8 cellular contexts compared by ENCODE assay signal in the genomic region with DNA sequence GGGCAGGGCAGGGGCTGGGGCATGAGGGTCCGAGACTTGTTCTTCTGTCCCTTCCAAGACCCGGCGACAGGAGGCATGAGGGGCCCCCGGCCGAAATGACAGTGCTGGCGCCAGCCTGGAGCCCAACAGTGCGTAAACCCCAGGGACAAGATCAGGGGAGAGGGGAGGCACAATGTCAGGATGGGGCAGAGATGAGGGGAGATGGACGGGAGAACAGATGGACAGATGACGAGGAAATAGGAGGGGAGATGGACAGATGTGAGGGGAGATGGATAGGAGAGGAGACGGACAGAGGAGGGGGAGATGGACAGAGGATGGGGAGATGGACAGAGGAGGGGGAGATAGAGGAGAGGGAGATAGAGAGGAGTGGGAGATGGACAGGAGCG. TPM values are rescaled to one million over a fixed set of nuclear protein-coding genes. Genes with fewer than 3 reads are reported as not detected.
DNase-seq lines count a peak whose midpoint lies in the region; ATAC-seq and TF ChIP-seq lines count a peak whose summit lies in the region.

No MANE protein-coding gene starts in this region.

- H3K9ac ChIP-seq in rectal smooth muscle tissue (ENCODE audit: low read length) = peak overlapping the region; percentile 39

- ATAC-seq in HG03045 (IDR thresholded peaks at IDR 0.05; ENCODE audit: unreplicated experiment) = no peak

- H3K4me1 ChIP-seq in DOHH2 (ENCODE audit: control insufficient read depth, low read length) (peaks cover 40% of the 10 kb centered on the region), rectal smooth muscle tissue (ENCODE audit: control insufficient read depth, insufficient read depth, low read length) (no peaks in the 10 kb centered on the region)

- H4K20me1 ChIP-seq in DOHH2 (ENCODE audit: control insufficient read depth, insufficient read depth, low read depth, low read length) = no peaks in the 10 kb centered on the region

- peak overlapping the region; percentile 78 for H3K4me2 ChIP-seq in DOHH2 (ENCODE audit: low read length)

- CTCF ChIA-PET in RWPE1 (lab: Yijun Ruan, JAX) = no interaction called here

- H3K27ac ChIP-seq in DOHH2 (ENCODE audit: low read depth, low read length) (no peak overlapping the region), RWPE1 (peak overlapping the region; percentile 80), rectal smooth muscle tissue (ENCODE audit: low read depth, low read length) (peak overlapping the region; percentile 77)

- H3K36me3 ChIP-seq in DOHH2 (ENCODE audit: control insufficient read depth, low read length) (peaks cover 15% of the 10 kb centered on the region), rectal smooth muscle tissue (ENCODE audit: control insufficient read depth, insufficient read depth, low read length) (peaks cover 3% of the 10 kb centered on the region)

- DNase-seq in RWPE1 (ENCODE audit: low spot score) (no peak), epithelial cell of proximal tubule (ENCODE audit: low read depth) (no peak), SW480 (ENCODE audit: low spot score) (no peak), germinal center (ENCODE audit: low spot score) (no peak), NAMALWA (ENCODE audit: low spot score) (no peak)

- H3K4me3 ChIP-seq in DOHH2 (ENCODE audit: low read length) (peak overlapping the region; percentile 75), epithelial cell of proximal tubule (ENCODE audit: low read depth, low read length) (peak overlapping the region; percentile 63), rectal smooth muscle tissue (ENCODE audit: low read length) (peak overlapping the region; percentile 75)

- H3K27me3 ChIP-seq in DOHH2 (ENCODE audit: control insufficient read depth, low read length) (peaks cover 6% of the 10 kb centered on the region), rectal smooth muscle tissue (ENCODE audit: control insufficient read depth, insufficient read depth, low read length) (no peaks in the 10 kb centered on the region)

- H3F3A ChIP-seq in DOHH2 (ENCODE audit: control insufficient read depth, insufficient read depth) = peaks cover 4% of the 10 kb centered on the region; the same call in 1 of the 2 replicates

- no peak for TF ChIP-seq CTCF in DOHH2 (IDR thresholded peaks at IDR 0.05; ENCODE audit: low read depth, low read length, poor library complexity, severe bottlenecking)
- no peak for TF ChIP-seq CTCF in RWPE1 (conservative IDR thresholded peaks at IDR 0.05; ENCODE audit: low read depth)
- TF ChIP-seq CTCF in epithelial cell of proximal tubule (conservative IDR thresholded peaks at IDR 0.05; ENCODE audit: low read depth, low read length) = no peak

- POLR2A ChIA-PET in RWPE1 (lab: Yijun Ruan, JAX; ENCODE audit: low non-redundant PET) = no interaction called here

- no peaks in the 10 kb centered on the region for H3K9me2 ChIP-seq in DOHH2 (replicated peaks; ENCODE audit: control insufficient read depth, low read length)

- no peaks in the 10 kb centered on the region for H3K79me2 ChIP-seq in DOHH2 (ENCODE audit: control insufficient read depth, low read length)

- no peaks in the 10 kb centered on the region for H3K9me3 ChIP-seq in DOHH2 (ENCODE audit: control insufficient read depth, insufficient read depth, low read length)

RNA-seq across cellular contexts. Expression of gene FLT3LG, which starts 0.5 kb away (rescaled TPM):
- total RNA-seq in epithelial cell of proximal tubule = 0.81 and 2.5 TPM in 2 replicates

RNA-seq across cellular contexts. Expression of gene RPL13A, which starts 12.9 kb away (rescaled TPM):
- 3,343 and 3,374 TPM in 2 replicates for total RNA-seq in epithelial cell of proximal tubule

RNA-seq across cellular contexts. Expression of gene ALDH16A1, which starts 21.5 kb away (rescaled TPM):
- total RNA-seq in epithelial cell of proximal tubule = 41.5 and 44.9 TPM in 2 replicates

RNA-seq across cellular contexts. Expression of gene RPS11, which starts 21.7 kb away (rescaled TPM):
- 3,600 and 5,144 TPM in 2 replicates for total RNA-seq in epithelial cell of proximal tubule

RNA-seq across cellular contexts. Expression of gene PIH1D1, which starts 22.9 kb away (rescaled TPM):
- 130 and 147 TPM in 2 replicates for total RNA-seq in epithelial cell of proximal tubule
